8 cellular contexts compared by ENCODE assay signal in the genomic region with DNA sequence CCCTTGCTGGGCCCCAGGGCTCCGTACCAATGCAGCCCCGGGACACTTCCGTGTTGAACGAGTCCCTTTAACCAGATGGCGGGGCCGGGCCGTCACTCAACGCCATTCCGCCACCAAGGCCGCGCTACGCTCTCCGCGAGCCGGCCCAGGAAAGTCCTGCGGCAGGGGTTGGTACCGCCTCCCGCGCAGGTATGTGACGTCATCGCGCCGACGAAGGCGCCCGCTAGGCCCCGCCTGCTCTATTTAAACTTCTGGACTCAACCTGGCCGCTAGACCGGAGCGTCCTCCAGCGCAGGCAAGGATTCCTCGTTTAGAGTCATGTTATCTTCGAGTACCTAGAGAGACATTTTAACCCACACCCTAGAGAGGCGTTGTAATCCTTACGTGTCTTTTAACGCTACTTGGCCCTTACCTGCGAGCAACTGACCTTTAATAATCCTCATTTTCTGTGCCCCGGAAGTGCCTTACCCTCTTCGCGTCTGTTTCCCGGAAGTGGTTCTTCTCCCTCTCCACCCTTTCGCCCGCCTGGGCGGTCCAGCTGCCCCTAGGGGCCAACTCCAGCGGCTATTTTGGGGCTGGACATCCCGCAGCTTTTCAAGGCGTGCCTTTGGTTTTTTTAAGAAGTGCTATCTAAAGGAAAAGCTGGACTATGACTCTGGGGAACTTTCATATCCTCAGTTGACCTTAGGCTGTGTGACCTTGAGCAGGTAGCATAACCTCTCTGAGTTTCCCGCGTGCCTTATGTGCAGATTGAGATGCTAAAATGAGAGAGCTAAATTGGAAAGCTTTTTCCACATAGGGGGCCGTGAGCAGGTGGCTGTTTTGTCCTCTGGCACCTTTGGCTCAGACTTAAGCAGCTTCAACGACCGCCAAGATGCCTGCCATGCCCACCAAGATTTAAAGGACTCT. TPM values are rescaled to one million over a fixed set of nuclear protein-coding genes. Genes with fewer than 3 reads are reported as not detected.
DNase-seq lines count a peak whose midpoint lies in the region; ATAC-seq, FAIRE-seq and TF ChIP-seq lines count a peak whose summit lies in the region.

Gene PNPLA4, minus strand, starts transcription at position 155 of the 909 bp plus-strand sequence. CDS start 1,294 bp downstream, outside the sequence.

- H3K9me3 Mint-ChIP-seq in nephron progenitor cell, result no peaks in the 10 kb centered on the region

- peak; percentile 94 for ATAC-seq in GM19025 (IDR thresholded peaks at IDR 0.05; ENCODE audit: low read depth, unreplicated experiment)
- peak; percentile 89 for ATAC-seq in HG03342 (IDR thresholded peaks at IDR 0.05; ENCODE audit: unreplicated experiment)
- peak; percentile 96 for ATAC-seq in stimulated activated naive CD8-positive, alpha-beta T cell treated with anti-CD3 and anti-CD28 coated beads, Interleukin-15, Interleukin-2, amounts not matched to agents 100 U/mL and 50 U/mL, for 24 hours

- peak within 1 kb of the TSS; percentile 99 for H3K27ac Mint-ChIP-seq in nephron progenitor cell

- H3K4me3 Mint-ChIP-seq in nephron progenitor cell, result peak within 1 kb of the TSS; percentile 90

- peaks cover 3% of the 10 kb centered on the region for H3K27me3 Mint-ChIP-seq in nephron progenitor cell (ENCODE audit: low read depth, poor library complexity)

- peak; percentile 57 for FAIRE-seq in RCC 7860 (lab: Jason Lieb, UNC)

- peak within 1 kb of the TSS; percentile 68 for H3K4me3 ChIP-seq in fibroblast of the aortic adventitia (ENCODE audit: low read depth, low read length)

- peaks cover 8% of the 10 kb centered on the region for H3K36me3 Mint-ChIP-seq in nephron progenitor cell (ENCODE audit: low read depth)

- DNase-seq in AG08396 (ENCODE audit: low spot score) (peak; percentile 76), RCC 7860 (ENCODE audit: low spot score) (peak; percentile 62), fibroblast of the aortic adventitia (ENCODE audit: low read depth) (peak; percentile 65), nephron progenitor cell (peak; percentile 76)
- DNase-seq in activated effector memory CD4-positive, alpha-beta T cell treated with Interleukin-2 at 50 U/mL for 16 hours, result peak; percentile 73
- peak; percentile 80 for DNase-seq in stimulated activated naive CD8-positive, alpha-beta T cell treated with anti-CD3 and anti-CD28 coated beads, Interleukin-15, Interleukin-2, amounts not matched to agents 100 U/mL and 50 U/mL, for 24 hours

- TF ChIP-seq CTCF in fibroblast of the aortic adventitia (IDR thresholded peaks at IDR 0.05; ENCODE audit: insufficient read depth, low read length) (peak; percentile 26), nephron progenitor cell (IDR thresholded peaks at IDR 0.05) (peak; percentile 7)

- H3K4me1 Mint-ChIP-seq in nephron progenitor cell, result peaks cover 23% of the 10 kb centered on the region

RNA-seq across cellular contexts. Expression of gene PNPLA4, which starts in this region (rescaled TPM):
- 1.5 and 14.2 TPM in 2 replicates for total RNA-seq in fibroblast of the aortic adventitia (ENCODE audit: low replicate concordance)

Comparison
In these comparisons a context has a peak if more than half of its experiments do, and no peak if none do; other contexts are left out.
1. Peak in every context shown above with its lines: DNase-seq, ATAC-seq and H3K4me3 ChIP-seq.